8 cellular contexts compared by ENCODE assay signal in genomic region chr3:54427951-54428871, GRCh38.
DNase-seq lines count a peak whose midpoint lies in the region; ATAC-seq and TF ChIP-seq lines count a peak whose summit lies in the region.

No MANE protein-coding gene starts in this region.

- intact Hi-C loops in activated T-helper 2 cell treated with anti-CD3 and anti-CD28 coated beads, Interferon-gamma antibody, Interleukin-2, Interleukin-4, amounts not matched to agents 10 μg/mL and 5 μg/mL and 100 μg/mL, durations not matched to agents 14 hours and 24 hours and 36 hours (cut with micrococcal nuclease) = no loop called here

- ATAC-seq in GM18505 (IDR thresholded peaks at IDR 0.05; ENCODE audit: unreplicated experiment) (no peak), HG03457 (IDR thresholded peaks at IDR 0.05; ENCODE audit: unreplicated experiment) (no peak)

- H3K36me3 Mint-ChIP-seq in activated T-helper 2 cell treated with anti-CD3 and anti-CD28 coated beads, Interferon-gamma antibody, Interleukin-2, Interleukin-4, amounts not matched to agents 10 μg/mL and 5 μg/mL and 100 μg/mL, durations not matched to agents 14 hours and 24 hours and 36 hours (ENCODE audit: low read depth) = no peaks in the 10 kb centered on the region
- H3K36me3 Mint-ChIP-seq in glutamatergic neuron (ENCODE audit: unreplicated experiment) = no peaks in the 10 kb centered on the region

- H3K4me1 Mint-ChIP-seq in activated T-helper 2 cell treated with anti-CD3 and anti-CD28 coated beads, Interferon-gamma antibody, Interleukin-2, Interleukin-4, amounts not matched to agents 10 μg/mL and 5 μg/mL and 100 μg/mL, durations not matched to agents 14 hours and 24 hours and 36 hours (ENCODE audit: low read depth) = no peaks in the 10 kb centered on the region
- H3K4me1 Mint-ChIP-seq in glutamatergic neuron (ENCODE audit: low read depth, unreplicated experiment) = peaks cover 30% of the 10 kb centered on the region

- DNase-seq in Daoy (ENCODE audit: low read depth) (peak; percentile 72), HFF-Myc (ENCODE audit: extremely low read depth, low read depth) (peak; percentile 51), NCI-H345 (lab: John Stamatoyannopoulos, UW) (peak; percentile 86), glutamatergic neuron (peak; percentile 69), pulmonary artery endothelial cell (ENCODE audit: low read depth, low spot score) (peak; percentile 11)
- peak; percentile 19 for DNase-seq in activated T-helper 2 cell treated with anti-CD3 and anti-CD28 coated beads, Interferon-gamma antibody, Interleukin-2, Interleukin-4, amounts not matched to agents 10 μg/mL and 5 μg/mL and 100 μg/mL, durations not matched to agents 14 hours and 24 hours and 36 hours (ENCODE audit: low spot score)

- no peaks in the 10 kb centered on the region for H3K9me3 Mint-ChIP-seq in activated T-helper 2 cell treated with anti-CD3 and anti-CD28 coated beads, Interferon-gamma antibody, Interleukin-2, Interleukin-4, amounts not matched to agents 10 μg/mL and 5 μg/mL and 100 μg/mL, durations not matched to agents 14 hours and 24 hours and 36 hours
- no peaks in the 10 kb centered on the region for H3K9me3 Mint-ChIP-seq in glutamatergic neuron (ENCODE audit: unreplicated experiment)

- H3K4me3 ChIP-seq in HFF-Myc (replicated peaks; ENCODE audit: low read depth, low read length) = no peak overlapping the region

- H3K27ac Mint-ChIP-seq in activated T-helper 2 cell treated with anti-CD3 and anti-CD28 coated beads, Interferon-gamma antibody, Interleukin-2, Interleukin-4, amounts not matched to agents 10 μg/mL and 5 μg/mL and 100 μg/mL, durations not matched to agents 14 hours and 24 hours and 36 hours = no peak overlapping the region
- H3K27ac Mint-ChIP-seq in glutamatergic neuron (ENCODE audit: unreplicated experiment) = no peak overlapping the region

- H3K27me3 Mint-ChIP-seq in activated T-helper 2 cell treated with anti-CD3 and anti-CD28 coated beads, Interferon-gamma antibody, Interleukin-2, Interleukin-4, amounts not matched to agents 10 μg/mL and 5 μg/mL and 100 μg/mL, durations not matched to agents 14 hours and 24 hours and 36 hours (ENCODE audit: low read depth) = no peaks in the 10 kb centered on the region
- peaks cover 7% of the 10 kb centered on the region for H3K27me3 Mint-ChIP-seq in glutamatergic neuron (ENCODE audit: unreplicated experiment)

- no peak for TF ChIP-seq POLR2A in GM18505 (IDR thresholded peaks at IDR 0.05; ENCODE audit: borderline replicate concordance, extremely low read depth, insufficient read depth, insufficient read length)

- H3K4me3 Mint-ChIP-seq in activated T-helper 2 cell treated with anti-CD3 and anti-CD28 coated beads, Interferon-gamma antibody, Interleukin-2, Interleukin-4, amounts not matched to agents 10 μg/mL and 5 μg/mL and 100 μg/mL, durations not matched to agents 14 hours and 24 hours and 36 hours (ENCODE audit: low read depth) = no peak overlapping the region
- H3K4me3 Mint-ChIP-seq in glutamatergic neuron (ENCODE audit: unreplicated experiment) = no peak overlapping the region

- TF ChIP-seq CTCF in HFF-Myc (IDR thresholded peaks at IDR 0.05; ENCODE audit: low read depth, low read length, missing control alignments) (peak; percentile 84), glutamatergic neuron (IDR thresholded peaks at IDR 0.05; ENCODE audit: partially characterized antibody, unreplicated experiment) (peak; percentile 83)

Comparison
In these comparisons a context has a peak if more than half of its experiments do, and no peak if none do; other contexts are left out.
1. DNase-seq: peak in every context shown above with its lines; median percentile 86 in NCI-H345; 72 in Daoy; 69 in glutamatergic neuron; 51 in HFF-Myc; 19 in activated T-helper 2 cell treated with anti-CD3 and anti-CD28 coated beads, Interferon-gamma antibody, Interleukin-2, Interleukin-4, amounts not matched to agents 10 μg/mL and 5 μg/mL and 100 μg/mL, durations not matched to agents 14 hours and 24 hours and 36 hours; 11 in pulmonary artery endothelial cell.